In genomic region chr10:132364594-132364970, GRCh38 we compare ENCODE assay signal across 10 cellular contexts. TPM values are rescaled to one million over a fixed set of nuclear protein-coding genes. Genes with fewer than 3 reads are reported as not detected.
A peak's percentile ranks its signal among the peaks of the same experiment; 100 is the strongest.
DNase-seq lines count a peak whose midpoint lies in the region; ATAC-seq lines count a peak whose summit lies in the region.
"Had no signal": no experiment of that assay in that cellular context is flagged by ENCODE, and none has a peak within 500 bp of the region (broad histone marks: within the 10 kb centered on the region; RNA-seq: fewer than 3 reads in every experiment).

No MANE protein-coding gene starts in this region.

- CTCF ChIA-PET in activated naive CD4-positive, alpha-beta T cell treated with anti-CD3 and anti-CD28 coated beads, Interleukin-2, amount 10 ng/mL, durations not matched to agents 7 days and 5 days (lab: Charles Lee) = no interaction called here

- H3K27ac Mint-ChIP-seq in activated naive CD4-positive, alpha-beta T cell treated with anti-CD3 and anti-CD28 coated beads, Interleukin-2, amount 10 ng/mL, durations not matched to agents 7 days and 5 days = no peak overlapping the region
- peak overlapping the region; percentile 73 to 83 for H3K27ac Mint-ChIP-seq in effector memory CD8-positive, alpha-beta T cell
- peak overlapping the region in 1 of 2 donors; percentile 42 for H3K27ac Mint-ChIP-seq in stimulated activated naive CD8-positive, alpha-beta T cell treated with anti-CD3 and anti-CD28 coated beads, Interleukin-15, amount 100 ng/mL, for 72 hours

- no peaks in the 10 kb centered on the region for H3K4me1 Mint-ChIP-seq in activated naive CD4-positive, alpha-beta T cell treated with anti-CD3 and anti-CD28 coated beads, Interleukin-2, amount 10 ng/mL, durations not matched to agents 7 days and 5 days
- peaks cover 0 to 2% of the 10 kb centered on the region in 2 donors for H3K4me1 Mint-ChIP-seq in effector memory CD8-positive, alpha-beta T cell (ENCODE audit: low read depth in 2 of 2)
- H3K4me1 Mint-ChIP-seq in stimulated activated naive CD8-positive, alpha-beta T cell treated with anti-CD3 and anti-CD28 coated beads, Interleukin-15, amount 100 ng/mL, for 72 hours = peaks cover 6% of the 10 kb centered on the region

- no peaks in the 10 kb centered on the region for H3K9me3 Mint-ChIP-seq in activated naive CD4-positive, alpha-beta T cell treated with anti-CD3 and anti-CD28 coated beads, Interleukin-2, amount 10 ng/mL, durations not matched to agents 7 days and 5 days
- no peaks in the 10 kb centered on the region for H3K9me3 Mint-ChIP-seq in effector memory CD8-positive, alpha-beta T cell
- H3K9me3 Mint-ChIP-seq in stimulated activated naive CD8-positive, alpha-beta T cell treated with anti-CD3 and anti-CD28 coated beads, Interleukin-15, amount 100 ng/mL, for 72 hours = peaks cover 0 to 10% of the 10 kb centered on the region in 2 donors

- H3K36me3 Mint-ChIP-seq in activated naive CD4-positive, alpha-beta T cell treated with anti-CD3 and anti-CD28 coated beads, Interleukin-2, amount 10 ng/mL, durations not matched to agents 7 days and 5 days = no peaks in the 10 kb centered on the region
- peaks cover 3% of the 10 kb centered on the region for H3K36me3 Mint-ChIP-seq in effector memory CD8-positive, alpha-beta T cell (ENCODE audit: insufficient read depth)

- no peak for ATAC-seq in effector memory CD8-positive, alpha-beta T cell (replicated peaks)
- peak; percentile 37 for ATAC-seq in sciatic nerve
- peak; percentile 61 for ATAC-seq in stimulated activated naive CD8-positive, alpha-beta T cell treated with anti-CD3 and anti-CD28 coated beads, Interleukin-15, amount 100 ng/mL, for 72 hours

- intact Hi-C loops in sciatic nerve (cut with DNase I) = no loop called here

- no peak overlapping the region for H3K4me3 Mint-ChIP-seq in activated naive CD4-positive, alpha-beta T cell treated with anti-CD3 and anti-CD28 coated beads, Interleukin-2, amount 10 ng/mL, durations not matched to agents 7 days and 5 days
- H3K4me3 Mint-ChIP-seq in effector memory CD8-positive, alpha-beta T cell = no peak overlapping the region
- H3K4me3 Mint-ChIP-seq in stimulated activated naive CD8-positive, alpha-beta T cell treated with anti-CD3 and anti-CD28 coated beads, Interleukin-15, amount 100 ng/mL, for 72 hours = no peak overlapping the region
- H3K4me3 Mint-ChIP-seq: H9 had no signal

- DNase-seq in activated naive CD4-positive, alpha-beta T cell treated with Interleukin-2 at 50 U/mL for 16 hours = peak; percentile 64
- DNase-seq in activated naive CD4-positive, alpha-beta T cell treated with anti-CD3 and anti-CD28 coated beads, Interleukin-2, amount 10 ng/mL, durations not matched to agents 7 days and 5 days = no peak
- no peak for DNase-seq in effector memory CD8-positive, alpha-beta T cell
- DNase-seq in sciatic nerve (ENCODE audit: low spot score) = peak; percentile 58
- peak in 1 of 2 donors; percentile 35 for DNase-seq in stimulated activated naive CD8-positive, alpha-beta T cell treated with anti-CD3 and anti-CD28 coated beads, Interleukin-15, amount 100 ng/mL, for 72 hours
- no peak for DNase-seq in SK-N-DZ (ENCODE audit: low spot score)
- DNase-seq in effector CD8-positive, alpha-beta T cell (lab: John Stamatoyannopoulos, UW) = no peak
- no peak for DNase-seq in NCI-H2107 treated with DMSO at 0.1 percent for 48 hours (lab: John Stamatoyannopoulos, UW; ENCODE audit: unreplicated experiment)
- DNase-seq: SIG-M5 had no signal

- H3K27me3 Mint-ChIP-seq in activated naive CD4-positive, alpha-beta T cell treated with anti-CD3 and anti-CD28 coated beads, Interleukin-2, amount 10 ng/mL, durations not matched to agents 7 days and 5 days = peaks cover 5% of the 10 kb centered on the region
- H3K27me3 Mint-ChIP-seq in effector memory CD8-positive, alpha-beta T cell = no peaks in the 10 kb centered on the region
- no peaks in the 10 kb centered on the region for H3K27me3 Mint-ChIP-seq in stimulated activated naive CD8-positive, alpha-beta T cell treated with anti-CD3 and anti-CD28 coated beads, Interleukin-15, amount 100 ng/mL, for 72 hours

RNA-seq across cellular contexts. Expression of gene PWWP2B, which starts 32.4 kb away (rescaled TPM):
- 13.3 TPM for total RNA-seq in sciatic nerve
- 12.2 and 18.0 TPM in 2 replicates for polyA plus RNA-seq in SK-N-DZ (2014; cell fraction: cytosol; rRNA removed)
- polyA plus RNA-seq in SK-N-DZ (2014; cell fraction: nucleus; rRNA removed) = 20.1 and 20.9 TPM in 2 replicates

RNA-seq across cellular contexts. Expression of gene LRRC27, which starts 32.6 kb away (rescaled TPM):
- total RNA-seq in sciatic nerve = 12.4 TPM
- 6.8 and 7.5 TPM in 2 replicates for polyA plus RNA-seq in SK-N-DZ (2014; cell fraction: cytosol; rRNA removed)
- 13.1 and 14.4 TPM in 2 replicates for polyA plus RNA-seq in SK-N-DZ (2014; cell fraction: nucleus; rRNA removed)

RNA-seq across cellular contexts. Expression of gene STK32C, which starts 56.8 kb away (rescaled TPM):
- total RNA-seq in sciatic nerve = 11.1 TPM
- polyA plus RNA-seq in SK-N-DZ (2014; cell fraction: cytosol; rRNA removed) = 35.4 and 38.4 TPM in 2 replicates
- 35.2 and 44.1 TPM in 2 replicates for polyA plus RNA-seq in SK-N-DZ (2014; cell fraction: nucleus; rRNA removed)

Comparison
In these comparisons a context has a peak if more than half of its experiments do, and no peak if none do; other contexts are left out.
1. DNase-seq: peak in activated naive CD4-positive, alpha-beta T cell treated with Interleukin-2 at 50 U/mL for 16 hours (single experiment) and sciatic nerve (single experiment); none in activated naive CD4-positive, alpha-beta T cell treated with anti-CD3 and anti-CD28 coated beads, Interleukin-2, amount 10 ng/mL, durations not matched to agents 7 days and 5 days (single experiment), effector memory CD8-positive, alpha-beta T cell (0 of 3), SK-N-DZ (single experiment), effector CD8-positive, alpha-beta T cell (single experiment) and NCI-H2107 treated with DMSO at 0.1 percent for 48 hours (single experiment).